ENCODE assay signal across 18 cellular contexts in genomic region chr11:8366316-8366715, GRCh38.
DNase-seq lines count a peak whose midpoint lies in the region; ATAC-seq and TF ChIP-seq lines count a peak whose summit lies in the region.
"Had no signal": no experiment of that assay in that cellular context is flagged by ENCODE, and none has a peak within 500 bp of the region (broad histone marks: within the 10 kb centered on the region; RNA-seq: fewer than 3 reads in every experiment).

No MANE protein-coding gene starts in this region.

- POLR2A ChIA-PET in activated CD4-positive, alpha-beta T cell treated with anti-CD3 and anti-CD28 coated beads for 36 hours (lab: Charles Lee): no interaction called here

- no peaks in the 10 kb centered on the region for H3K27me3 ChIP-seq in RWPE2 (ENCODE audit: insufficient read depth, poor library complexity, severe bottlenecking)
- H3K27me3 ChIP-seq in spleen (replicated peaks in 1 of 7): no peaks in the 10 kb centered on the region
- H3K27me3 ChIP-seq: BLaER1 had no signal

- H3K27ac ChIP-seq in RWPE2 (ENCODE audit: poor library complexity, severe bottlenecking) (no peak overlapping the region), spleen (no peak overlapping the region)
- H3K27ac ChIP-seq: 22Rv1, BLaER1, C4-2B had no signal

- no peak overlapping the region for H3K4me3 Mint-ChIP-seq in activated CD4-positive, alpha-beta T cell treated with anti-CD3 and anti-CD28 coated beads for 36 hours
- H3K4me3 Mint-ChIP-seq: B cell; CD4-positive, CD25-positive, alpha-beta regulatory T cell; CD8-positive, alpha-beta T cell; HFFc6 had no signal

- no peak overlapping the region for H3K4me3 ChIP-seq in RWPE2 (ENCODE audit: severe bottlenecking)
- H3K4me3 ChIP-seq in spleen: no peak overlapping the region
- H3K4me3 ChIP-seq: BLaER1, HAP-1 had no signal

- intact Hi-C loops in spleen (cut with DNase I; ENCODE audit: low total_unique reads): no loop called here
- intact Hi-C loops in activated CD4-positive, alpha-beta T cell treated with anti-CD3 and anti-CD28 coated beads for 36 hours (cut with DNase I, micrococcal nuclease): no loop called here

- H3K4me1 Mint-ChIP-seq in activated CD4-positive, alpha-beta T cell treated with anti-CD3 and anti-CD28 coated beads for 36 hours: no peaks in the 10 kb centered on the region
- H3K4me1 Mint-ChIP-seq: B cell; CD4-positive, CD25-positive, alpha-beta regulatory T cell had no signal

- no peak for TF ChIP-seq POLR2A in spleen (IDR thresholded peaks at IDR 0.05)

- no peaks in the 10 kb centered on the region for H3K36me3 Mint-ChIP-seq in activated CD4-positive, alpha-beta T cell treated with anti-CD3 and anti-CD28 coated beads for 36 hours (ENCODE audit: low read depth)
- H3K36me3 Mint-ChIP-seq: CD4-positive, CD25-positive, alpha-beta regulatory T cell; CD8-positive, alpha-beta T cell had no signal

- H3K27ac Mint-ChIP-seq in activated CD4-positive, alpha-beta T cell treated with anti-CD3 and anti-CD28 coated beads for 36 hours: no peak overlapping the region
- H3K27ac Mint-ChIP-seq: B cell; CD4-positive, CD25-positive, alpha-beta regulatory T cell; CD8-positive, alpha-beta T cell; HFFc6 had no signal

- H3K36me3 ChIP-seq in RWPE2 (ENCODE audit: low read depth): no peaks in the 10 kb centered on the region
- H3K36me3 ChIP-seq in spleen: no peaks in the 10 kb centered on the region
- H3K36me3 ChIP-seq: BLaER1, HAP-1 had no signal

- H3K9me3 Mint-ChIP-seq in activated CD4-positive, alpha-beta T cell treated with anti-CD3 and anti-CD28 coated beads for 36 hours (ENCODE audit: low read depth): no peaks in the 10 kb centered on the region
- H3K9me3 Mint-ChIP-seq: CD4-positive, CD25-positive, alpha-beta regulatory T cell; CD8-positive, alpha-beta T cell; HFFc6 had no signal

- CTCF ChIA-PET in activated CD4-positive, alpha-beta T cell treated with anti-CD3 and anti-CD28 coated beads for 36 hours (lab: Charles Lee): interaction anchor here (2.0 kb wide), 1 partner anchor 22 kb away, joined by 6 read pairs; no protein-coding TSS in a partner anchor

- no peak for ATAC-seq in RWPE2 (ENCODE audit: low read depth)
- ATAC-seq in activated CD4-positive, alpha-beta T cell treated with anti-CD3 and anti-CD28 coated beads for 36 hours: no peak
- ATAC-seq: CD8-positive, alpha-beta T cell had no signal

- TF ChIP-seq CTCF in RWPE2 (IDR thresholded peaks at IDR 0.05; ENCODE audit: poor library complexity, severe bottlenecking) (no peak), spleen (IDR thresholded peaks at IDR 0.05 in 8 of 11, conservative IDR thresholded peaks at IDR 0.05 in 3 of 11) (no peak)

- no peaks in the 10 kb centered on the region for H3K27me3 Mint-ChIP-seq in activated CD4-positive, alpha-beta T cell treated with anti-CD3 and anti-CD28 coated beads for 36 hours
- H3K27me3 Mint-ChIP-seq: B cell; CD4-positive, CD25-positive, alpha-beta regulatory T cell had no signal

- H3K4me1 ChIP-seq in RWPE2 (ENCODE audit: insufficient read depth, poor library complexity, severe bottlenecking): no peaks in the 10 kb centered on the region
- H3K4me1 ChIP-seq in spleen: no peaks in the 10 kb centered on the region
- H3K4me1 ChIP-seq: BLaER1, Caco-2 had no signal

- peak; percentile 37 for DNase-seq in activated effector memory CD4-positive, alpha-beta T cell treated with anti-CD3 and anti-CD28 coated beads, Interleukin-2, amount 50 U/mL, for 16 hours
- DNase-seq in activated effector memory CD4-positive, alpha-beta T cell treated with Interleukin-2 at 50 U/mL for 16 hours: no peak
- DNase-seq in RWPE2 (ENCODE audit: low spot score) (peak; percentile 23), spleen (peak; percentile 73), NCI-H1436 (lab: John Stamatoyannopoulos, UW) (no peak)
- no peak for DNase-seq in activated CD4-positive, alpha-beta T cell treated with anti-CD3 and anti-CD28 coated beads for 36 hours
- DNase-seq: Caco-2; CD4-positive, CD25-positive, alpha-beta regulatory T cell; CD8-positive, alpha-beta T cell; DMS153; DND-41; GOT3; HFFc6 had no signal

- H3K9me3 ChIP-seq in RWPE2 (ENCODE audit: severe bottlenecking) (no peaks in the 10 kb centered on the region), spleen (no peaks in the 10 kb centered on the region)
- H3K9me3 ChIP-seq: BLaER1, Caco-2, HAP-1 had no signal

- WGBS in spleen, 5 donors: 68 to 96% (median 87%) methylated on average over 5 to 6 of the region's 6 CpGs

Comparison
In these comparisons a context has a peak if more than half of its experiments do, and no peak if none do; other contexts are left out.
1. DNase-seq: peak in activated effector memory CD4-positive, alpha-beta T cell treated with anti-CD3 and anti-CD28 coated beads, Interleukin-2, amount 50 U/mL, for 16 hours (single experiment), RWPE2 (single experiment) and spleen (single experiment); none in activated effector memory CD4-positive, alpha-beta T cell treated with Interleukin-2 at 50 U/mL for 16 hours (single experiment), NCI-H1436 (single experiment) and activated CD4-positive, alpha-beta T cell treated with anti-CD3 and anti-CD28 coated beads for 36 hours (single experiment).